8 cellular contexts compared by ENCODE assay signal in genomic region chr6:170291271-170292110, GRCh38.
DNase-seq lines count a peak whose midpoint lies in the region; ATAC-seq and TF ChIP-seq lines count a peak whose summit lies in the region.

No MANE protein-coding gene starts in this region.

- peak; percentile 39; the same call in 1 of the 2 replicates for TF ChIP-seq CTCF in WERI-Rb-1 (IDR thresholded peaks at IDR 0.05; ENCODE audit: low read depth, low read length)

- no peak for DNase-seq in activated CD4-positive, CD25-positive, alpha-beta regulatory T cell treated with anti-CD3 and anti-CD28 coated beads, Interleukin-2, amount 50 U/mL, for 72 hours
- DNase-seq in NCI-H1436 treated with DMSO at 0.1 percent for 48 hours (lab: John Stamatoyannopoulos, UW) (peak; percentile 56), WERI-Rb-1 (peak; percentile 58), medulla oblongata (ENCODE audit: extremely low spot score) (peak; percentile 91), substantia nigra (lab: John Stamatoyannopoulos, UW) (peak; percentile 45 to 91 (median 74)), HuH-7 (ENCODE audit: low spot score) (no peak)
- peak; percentile 25 for DNase-seq in effector CD8-positive, alpha-beta T cell (lab: John Stamatoyannopoulos, UW)

- no peaks in the 10 kb centered on the region for H3K36me3 ChIP-seq in WERI-Rb-1

- H3K27me3 ChIP-seq in WERI-Rb-1 (ENCODE audit: insufficient read depth, low read depth, severe bottlenecking): peaks cover 97% of the 10 kb centered on the region

- H3K27ac ChIP-seq in WERI-Rb-1 (no peak overlapping the region), substantia nigra (ENCODE audit: low read depth, low read length, poor library complexity, severe bottlenecking) (peak overlapping the region; percentile 96)

- H3K4me3 ChIP-seq in WERI-Rb-1 (ENCODE audit: low read depth, low read length): peak overlapping the region; percentile 19; the same call in 1 of the 2 replicates

- peak; percentile 43 to 57 for ATAC-seq in activated CD4-positive, CD25-positive, alpha-beta regulatory T cell treated with anti-CD3 and anti-CD28 coated beads, Interleukin-2, amount 50 U/mL, for 24 hours

- no peaks in the 10 kb centered on the region for H3K9me3 ChIP-seq in WERI-Rb-1 (ENCODE audit: severe bottlenecking)

Comparison
In these comparisons a context has a peak if more than half of its experiments do, and no peak if none do; other contexts are left out.
1. DNase-seq: peak in NCI-H1436 treated with DMSO at 0.1 percent for 48 hours (single experiment), WERI-Rb-1 (single experiment), effector CD8-positive, alpha-beta T cell (single experiment), medulla oblongata (single experiment) and substantia nigra (49 of 49); none in activated CD4-positive, CD25-positive, alpha-beta regulatory T cell treated with anti-CD3 and anti-CD28 coated beads, Interleukin-2, amount 50 U/mL, for 72 hours (single experiment) and HuH-7 (single experiment).